Comparison of ENCODE assay signal across 21 cellular contexts in the genomic region with DNA sequence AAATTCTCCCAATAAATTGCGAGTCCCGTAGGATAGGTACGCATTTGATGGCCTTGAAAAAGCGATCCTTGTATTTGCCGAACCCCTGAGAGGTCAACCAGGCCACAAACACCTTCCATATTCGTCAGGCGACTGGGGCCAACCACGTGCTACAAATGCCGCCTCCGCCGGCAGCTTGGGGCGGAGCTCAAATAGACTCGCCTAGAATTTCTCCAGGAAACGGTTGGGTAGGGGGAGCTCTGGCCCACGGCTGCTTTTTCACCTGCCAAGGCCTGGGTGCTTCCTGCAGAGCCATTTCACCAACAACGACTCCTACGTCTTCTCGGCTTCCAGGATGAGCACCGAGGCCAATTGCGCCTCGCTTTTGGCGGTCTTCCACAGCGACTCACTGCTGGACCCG. TPM values are rescaled to one million over a fixed set of nuclear protein-coding genes. Genes with fewer than 3 reads are reported as not detected.
DNase-seq lines count a peak whose midpoint lies in the region; ATAC-seq, FAIRE-seq and TF ChIP-seq lines count a peak whose summit lies in the region.
"Had no signal": no experiment of that assay in that cellular context is flagged by ENCODE, and none has a peak within 500 bp of the region (broad histone marks: within the 10 kb centered on the region; RNA-seq: fewer than 3 reads in every experiment).

No MANE protein-coding gene starts in this region.

- H3K9me1 ChIP-seq in K562 (ENCODE audit: control insufficient read depth, insufficient read depth, low read length), result no peaks in the 10 kb centered on the region

- no peak overlapping the region for H3K4me3 Mint-ChIP-seq in Calu3 (ENCODE audit: low read depth, unreplicated experiment)
- H3K4me3 Mint-ChIP-seq: B cell; CD8-positive, alpha-beta T cell had no signal

- H3K4me2 ChIP-seq in HepG2 (ENCODE audit: low read depth, low read length), result no peak overlapping the region
- H3K4me2 ChIP-seq in K562 (ENCODE audit: insufficient read depth, low read length), result no peak overlapping the region
- H3K4me2 ChIP-seq: BLaER1 had no signal

- no peaks in the 10 kb centered on the region for H3K79me2 ChIP-seq in HepG2 (ENCODE audit: insufficient read depth, low read length)
- H3K79me2 ChIP-seq in K562 (ENCODE audit: control insufficient read depth, insufficient read depth, low read length), result no peaks in the 10 kb centered on the region

- no peak overlapping the region for H3K27ac Mint-ChIP-seq in Calu3 (ENCODE audit: unreplicated experiment)
- H3K27ac Mint-ChIP-seq: B cell; CD8-positive, alpha-beta T cell had no signal

- FAIRE-seq in HepG2 (lab: Jason Lieb, UNC) (no peak), K562 (lab: Jason Lieb, UNC) (no peak)
- FAIRE-seq: A204.1, G401.6, GM12892 had no signal

- H3K4me1 ChIP-seq in HepG2 (ENCODE audit: insufficient read depth, low read length) (peaks cover 45% of the 10 kb centered on the region), right lobe of liver (peaks cover 0 to 10% (median 0%) of the 10 kb centered on the region in 4 donors), K562 (replicated peaks in 1 of 2; ENCODE audit: control insufficient read depth in 2 of 2, insufficient read depth in 2 of 2, low read length in 2 of 2) (peaks cover 0 to 4% of the 10 kb centered on the region in 2 experiments; a peak in 3 of 5 replicates)
- H3K4me1 ChIP-seq: BLaER1 had no signal

- intact Hi-C loops in HepG2 (cut with micrococcal nuclease; ENCODE audit: unreplicated experiment) (no loop called here), right lobe of liver (cut with DNase I) (no loop called here), K562 (cut with micrococcal nuclease) (no loop called here), Calu3 (cut with micrococcal nuclease; ENCODE audit: unreplicated experiment) (no loop called here)

- peaks cover under 1% of the 10 kb centered on the region for H3K27me3 Mint-ChIP-seq in Calu3 (ENCODE audit: unreplicated experiment)

- in situ Hi-C loops in HepG2 (cut with HindIII; ENCODE audit: extremely low pct_ligation_motif_present, low pct_unique_long_range_greater_than_20kb), result no loop called here
- in situ Hi-C loops in K562 (cut with MboI), result no loop called here

- H3K9ac ChIP-seq in HepG2 (ENCODE audit: insufficient read depth, low read depth, low read length) (no peak overlapping the region), K562 (ENCODE audit: insufficient read depth in 1 of 2, low read depth in 2 of 2, low read length in 2 of 2) (no peak overlapping the region)
- H3K9ac ChIP-seq: BLaER1 had no signal

- no peak for DNase-seq in HepG2 (ENCODE audit: low spot score)
- no peak for DNase-seq in right lobe of liver
- DNase-seq in K562 (ENCODE audit: extremely low read depth in 1 of 4, low spot score in 3 of 4), result peak in 1 of 4 experiments; percentile 24
- DNase-seq in iPS-NIHi11 (ENCODE audit: low spot score), result peak; percentile 22
- DNase-seq in Calu3, result no peak
- no peak for DNase-seq in COLO829 (ENCODE audit: low spot score)
- DNase-seq: CD4-positive, CD25-positive, alpha-beta regulatory T cell; CD8-positive, alpha-beta T cell; DMS53; DMS79 treated with DMSO at 0.1 percent for 48 hours; GOT3; H7 had no signal

- TF ChIP-seq CTCF in HepG2 (CRISPR knock-in tag; IDR thresholded peaks at IDR 0.05), result no peak
- TF ChIP-seq CTCF in right lobe of liver (IDR thresholded peaks at IDR 0.05), result no peak
- TF ChIP-seq CTCF in K562 (IDR thresholded peaks at IDR 0.05 in 2 of 3, conservative IDR thresholded peaks at IDR 0.05 in 1 of 3; ENCODE audit: insufficient read depth in 2 of 3, low read depth in 1 of 3, low read length in 3 of 3), result no peak
- TF ChIP-seq CTCF in Calu3 (IDR thresholded peaks at IDR 0.05; ENCODE audit: unreplicated experiment), result no peak

- TF ChIP-seq RAD21 in HepG2 (CRISPR knock-in tag; IDR thresholded peaks at IDR 0.05) (no peak), K562 (CRISPR knock-in tag; conservative IDR thresholded peaks at IDR 0.05 in 1 of 2, IDR thresholded peaks at IDR 0.05 in 1 of 2) (no peak)

- TF ChIP-seq EP300 in HepG2 (IDR thresholded peaks at IDR 0.05; ENCODE audit: low read depth in 2 of 2, low read length in 2 of 2), result no peak
- TF ChIP-seq EP300 in HepG2 (CRISPR knock-in tag; IDR thresholded peaks at IDR 0.05; ENCODE audit: borderline replicate concordance), result no peak
- no peak for TF ChIP-seq EP300 in K562 (IDR thresholded peaks at IDR 0.05; ENCODE audit: low read length)

- H4K20me1 ChIP-seq in HepG2 (ENCODE audit: insufficient read depth, low read length) (no peaks in the 10 kb centered on the region), K562 (replicated peaks; ENCODE audit: control insufficient read depth, insufficient read depth, low read length) (no peaks in the 10 kb centered on the region)
- H4K20me1 ChIP-seq: BLaER1 had no signal

- H3K4me3 ChIP-seq in HepG2 (replicated peaks in 1 of 3; ENCODE audit: insufficient read depth in 1 of 3, low read depth in 2 of 3, low read length in 3 of 3) (no peak overlapping the region), right lobe of liver (no peak overlapping the region), K562 (no peak overlapping the region)
- H3K4me3 ChIP-seq: BLaER1 had no signal

- no peak for TF ChIP-seq POLR2A in HepG2 (IDR thresholded peaks at IDR 0.05; ENCODE audit: insufficient read depth in 1 of 2, low read depth in 2 of 2, low read length in 2 of 2)
- TF ChIP-seq POLR2A in right lobe of liver (IDR thresholded peaks at IDR 0.05), result no peak
- no peak for TF ChIP-seq POLR2A in K562 (conservative IDR thresholded peaks at IDR 0.05)

- H2AFZ ChIP-seq in HepG2 (ENCODE audit: low read length) (no peak overlapping the region), K562 (ENCODE audit: low read depth, low read length) (peak overlapping the region; percentile 73; the same call in 1 of the 2 replicates)

- no peaks in the 10 kb centered on the region for H3K27me3 ChIP-seq in HepG2 (ENCODE audit: control insufficient read depth in 1 of 2, insufficient read depth in 2 of 2, low read length in 2 of 2)
- H3K27me3 ChIP-seq in right lobe of liver, result no peaks in the 10 kb centered on the region
- H3K27me3 ChIP-seq in K562 (ENCODE audit: control insufficient read depth in 2 of 2, insufficient read depth in 2 of 2, low read length in 2 of 2), result peaks cover 22 to 23% of the 10 kb centered on the region in 2 experiments
- H3K27me3 ChIP-seq: BLaER1 had no signal

- H3K9me3 ChIP-seq in HepG2 (ENCODE audit: low read length), result no peaks in the 10 kb centered on the region
- no peaks in the 10 kb centered on the region for H3K9me3 ChIP-seq in right lobe of liver
- H3K9me3 ChIP-seq in K562 (replicated peaks; ENCODE audit: control insufficient read depth, insufficient read depth, low read depth, low read length), result no peaks in the 10 kb centered on the region

- H3K36me3 ChIP-seq in HepG2 (replicated peaks in 1 of 2; ENCODE audit: control insufficient read depth in 1 of 2, insufficient read depth in 2 of 2, low read length in 2 of 2) (no peaks in the 10 kb centered on the region), right lobe of liver (no peaks in the 10 kb centered on the region), K562 (ENCODE audit: control insufficient read depth, insufficient read depth, low read length) (no peaks in the 10 kb centered on the region)
- H3K36me3 ChIP-seq: BLaER1 had no signal

- POLR2A ChIA-PET in HepG2 (lab: Yijun Ruan, JAX), result no interaction called here
- POLR2A ChIA-PET in K562 (lab: Yijun Ruan, JAX), result no interaction called here

- BruUV-seq in HepG2 (replicated peaks; lab: Mats Ljungman, UMichigan), result no TSS peak
- no TSS peak for BruUV-seq in K562 (replicated peaks; lab: Mats Ljungman, UMichigan)
- no TSS peak for BruUV-seq in Calu3 (replicated peaks; lab: Mats Ljungman, UMichigan)

- 91% methylated on average over 24 of the region's 24 CpGs for WGBS in HepG2 (ENCODE audit: low lambda C conversion rate)
- WGBS in right lobe of liver (ENCODE audit: insufficient coverage, low coverage, low lambda C conversion rate, missing lambda C conversion rate), result 98% methylated on average over 10 of the region's 24 CpGs
- WGBS in K562 (ENCODE audit: insufficient coverage, low coverage, missing lambda C conversion rate), result 21% methylated on average over 23 of the region's 24 CpGs

- CTCF ChIA-PET in HepG2 (lab: Yijun Ruan, JAX; ENCODE audit: low intra/inter-chr PET ratio, low total read pairs), result no interaction called here
- CTCF ChIA-PET in K562 (lab: Yijun Ruan, JAX; ENCODE audit: low intra/inter-chr PET ratio), result no interaction called here
- CTCF ChIA-PET in Calu3 (lab: Charles Lee), result no interaction called here

- no peak overlapping the region for H3K27ac ChIP-seq in HepG2 (ENCODE audit: extremely low read length, insufficient read depth, low read length)
- H3K27ac ChIP-seq in right lobe of liver, result no peak overlapping the region
- no peak overlapping the region for H3K27ac ChIP-seq in K562 (ENCODE audit: extremely low read depth, low read depth, low read length)
- H3K27ac ChIP-seq: 22Rv1, BLaER1, C4-2B had no signal

- H3K9me3 Mint-ChIP-seq in Calu3 (ENCODE audit: low read depth, unreplicated experiment), result no peaks in the 10 kb centered on the region
- H3K9me3 Mint-ChIP-seq: CD8-positive, alpha-beta T cell had no signal

- H3K36me3 Mint-ChIP-seq in Calu3 (ENCODE audit: insufficient read depth, unreplicated experiment), result peaks cover 6% of the 10 kb centered on the region
- H3K36me3 Mint-ChIP-seq: CD4-positive, CD25-positive, alpha-beta regulatory T cell; CD8-positive, alpha-beta T cell had no signal

- H3K4me1 Mint-ChIP-seq in Calu3 (ENCODE audit: low read depth, unreplicated experiment), result peaks cover 17% of the 10 kb centered on the region
- H3K4me1 Mint-ChIP-seq: B cell; CD4-positive, CD25-positive, alpha-beta regulatory T cell had no signal

- no peak for ATAC-seq in HepG2
- ATAC-seq in right lobe of liver, result no peak
- peak; percentile 67 for ATAC-seq in K562
- ATAC-seq in GM19452 (IDR thresholded peaks at IDR 0.05; ENCODE audit: unreplicated experiment), result no peak
- ATAC-seq: CD8-positive, alpha-beta T cell; HCT116 had no signal

RNA-seq across cellular contexts. Expression of a gene that starts 53.4 kb away (rescaled TPM):
- total RNA-seq in HepG2 (2016; rRNA removed; fragmentation: Illumina TruSeq; extraction: Trizol), result 133 and 183 TPM in 2 replicates
- 11.5 and 13.3 TPM in 2 replicates for total RNA-seq in HepG2 (2016; cell fraction: cytosol; rRNA removed; fragmentation: Illumina TruSeq; extraction: Trizol; ENCODE audit: low read depth)
- total RNA-seq in HepG2 (2016; cell fraction: insoluble cytoplasmic fraction; rRNA removed; fragmentation: Illumina TruSeq; extraction: Trizol), result 132 and 189 TPM in 2 replicates
- total RNA-seq in HepG2 (2016; cell fraction: membrane; rRNA removed; fragmentation: Illumina TruSeq; extraction: Trizol), result 48.9 and 50.9 TPM in 2 replicates
- total RNA-seq in HepG2 (2016; cell fraction: nucleus; rRNA removed; fragmentation: Illumina TruSeq; extraction: Trizol), result 95.3 and 101 TPM in 2 replicates
- 24.2 and 34.3 TPM in 2 replicates for polyA plus RNA-seq in HepG2 (2011; rRNA removed)
- polyA plus RNA-seq in HepG2 (2011; cell fraction: cytosol; rRNA removed), result 14.2 and 19.7 TPM in 2 replicates
- 12.9 and 14.3 TPM in 2 replicates for polyA plus RNA-seq in HepG2 (2011; cell fraction: nucleus; rRNA removed)
- polyA plus RNA-seq in HepG2 (2012), result 54.5 and 69.7 TPM in 2 replicates
- polyA plus RNA-seq in HepG2 (2016; cell fraction: cytosol; fragmentation: Illumina TruSeq; extraction: Trizol; ENCODE audit: low read depth), result 2.3 and 2.6 TPM in 2 replicates
- 124 and 134 TPM in 2 replicates for polyA plus RNA-seq in HepG2 (2016; cell fraction: insoluble cytoplasmic fraction; fragmentation: Illumina TruSeq; extraction: Trizol; ENCODE audit: low read depth)
- 13.6 and 14.9 TPM in 2 replicates for polyA plus RNA-seq in HepG2 (2016; cell fraction: membrane; fragmentation: Illumina TruSeq; extraction: Trizol; ENCODE audit: low read depth)
- polyA plus RNA-seq in HepG2 (2016; cell fraction: nucleus; fragmentation: Illumina TruSeq; extraction: Trizol; ENCODE audit: insufficient read depth, low read depth), result 84.5 and 87.7 TPM in 2 replicates
- 16.9 and 19.8 TPM in 2 replicates for polyA minus RNA-seq in HepG2 (2011; rRNA and poly(A)+ RNA removed; ENCODE audit: low replicate concordance)
- polyA minus RNA-seq in HepG2 (2011; cell fraction: cytosol; rRNA and poly(A)+ RNA removed), result 67.3 and 71.1 TPM in 2 replicates
- polyA minus RNA-seq in HepG2 (2011; cell fraction: nucleus; rRNA and poly(A)+ RNA removed), result 84.4 and 86.4 TPM in 2 replicates
- total RNA-seq in right lobe of liver, result 10 to 100 TPM; 12.8 to 44.4 (median 23.3) TPM
- total RNA-seq in K562 (2011; cell fraction: chromatin; rRNA removed; ENCODE audit: low replicate concordance), result 12.1 and 40.7 TPM in 2 replicates
- 9.5 and 10.9 TPM in 2 replicates for total RNA-seq in K562 (2011; cell fraction: nucleolus; rRNA removed)
- total RNA-seq in K562 (2011; cell fraction: nucleoplasm; rRNA removed), result 17.3 and 22.1 TPM in 2 replicates
- 61.5 and 68.9 TPM in 2 replicates for total RNA-seq in K562 (2014; rRNA removed)
- 94.4 and 107 TPM in 2 replicates for total RNA-seq in K562 (2014; rRNA removed; fragmentation: Illumina TruSeq; extraction: Trizol)
- 87.2 and 93.1 TPM in 2 replicates for total RNA-seq in K562 (2015; rRNA removed; fragmentation: Illumina TruSeq; extraction: Trizol)
- total RNA-seq in K562 (2021), result 70.2 and 77.9 TPM in 2 replicates
- 39.2 and 49.4 TPM in 2 replicates for polyA plus RNA-seq in K562 (2011; rRNA removed)
- polyA plus RNA-seq in K562 (2011; cell fraction: cytosol; rRNA removed), result 8.2 and 15.4 TPM in 2 replicates
- 10.7 and 15.8 TPM in 2 replicates for polyA plus RNA-seq in K562 (2011; cell fraction: nucleus; rRNA removed)
- 50.4 and 51.7 TPM in 2 replicates for polyA plus RNA-seq in K562 (2012)
- 70.3 and 78.1 TPM in 2 replicates for polyA plus RNA-seq in K562 (2014; fragmentation: Illumina TruSeq; extraction: Trizol)
- 10 to 100 TPM; 24.4 to 29.8 TPM for polyA plus RNA-seq in K562 (2014; fragmentation: Nextera tagmentation; extraction: Ambion mirVana)
- polyA plus RNA-seq in K562 (2014; rRNA removed), result 40.3 and 46.2 TPM in 2 replicates
- 116 and 143 TPM in 2 replicates for polyA minus RNA-seq in K562 (2011; rRNA and poly(A)+ RNA removed)
- 47.3 and 50.2 TPM in 2 replicates for polyA minus RNA-seq in K562 (2011; cell fraction: cytosol; rRNA and poly(A)+ RNA removed)
- polyA minus RNA-seq in K562 (2011; cell fraction: nucleus; rRNA and poly(A)+ RNA removed), result 17.5 and 33.8 TPM in 2 replicates
- total RNA-seq in Calu3 (2022), result 106 and 108 TPM in 2 replicates
